Comparison of ENCODE assay signal across 2 cellular contexts in the genomic region with DNA sequence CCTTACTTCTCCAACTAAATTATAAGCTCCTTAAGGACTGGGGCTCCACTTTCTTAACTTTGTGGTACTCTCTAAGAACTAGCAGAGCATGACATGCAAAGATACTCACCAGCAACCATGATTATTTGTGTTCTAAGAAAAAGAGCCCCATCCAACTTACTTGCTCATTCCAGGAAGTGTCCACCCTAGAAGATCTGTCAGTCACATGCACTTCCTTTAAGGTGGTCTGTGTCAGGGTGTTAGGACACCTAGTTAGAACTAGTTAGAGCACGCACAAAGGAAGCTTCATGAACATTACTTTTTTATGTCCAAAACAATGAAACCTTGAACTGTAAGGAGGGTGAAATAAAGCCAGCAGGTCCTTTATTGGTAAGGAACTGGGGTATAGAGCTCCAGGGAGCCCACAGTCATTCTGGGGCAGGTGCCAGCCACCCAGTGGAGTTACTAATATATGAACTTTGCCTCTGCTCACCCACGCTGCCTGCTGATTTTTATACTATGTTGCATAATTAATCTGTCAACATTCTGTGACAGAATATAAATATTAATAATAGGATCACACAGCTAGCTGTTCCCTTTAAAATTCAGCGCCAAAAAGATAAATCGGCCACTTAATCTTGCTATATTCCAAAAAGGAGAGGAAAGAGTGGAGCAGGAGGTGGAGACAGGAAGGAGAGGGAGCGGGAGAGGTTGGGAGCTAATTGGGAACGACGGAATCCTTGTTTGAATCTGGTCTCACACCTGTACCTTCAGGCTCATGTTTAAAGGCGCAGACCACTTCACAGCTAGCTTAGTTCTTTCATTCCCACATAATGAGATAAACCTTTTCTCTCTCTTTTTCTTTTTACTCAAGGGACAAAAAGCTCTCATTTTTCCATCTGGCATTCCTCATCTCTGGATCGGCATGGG.
TF ChIP-seq lines count a peak whose summit lies in the region.

No MANE protein-coding gene starts in this region.

TF ChIP-seq in liver, 16 proteins besides CTCF, POLR2A, EP300 and RAD21:
- TF ChIP-seq EGR1 (IDR thresholded peaks at IDR 0.05; ENCODE audit: low read depth in 2 of 2) (peak in 1 of 2 donors; percentile 59), HNF4G (IDR thresholded peaks at IDR 0.05) (no peak), HNF4A (conservative IDR thresholded peaks at IDR 0.05) (peak; percentile 38 to 80), JUND (IDR thresholded peaks at IDR 0.05) (peak in 1 of 2 donors; percentile 9), RXRA (IDR thresholded peaks at IDR 0.05) (peak in 1 of 2 donors; percentile 57)
- TF ChIP-seq, protein P1, sequence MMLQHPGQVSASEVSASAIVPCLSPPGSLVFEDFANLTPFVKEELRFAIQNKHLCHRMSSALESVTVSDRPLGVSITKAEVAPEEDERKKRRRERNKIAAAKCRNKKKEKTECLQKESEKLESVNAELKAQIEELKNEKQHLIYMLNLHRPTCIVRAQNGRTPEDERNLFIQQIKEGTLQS (IDR thresholded peaks at IDR 0.05), result no peak
- TF ChIP-seq, protein P2, sequence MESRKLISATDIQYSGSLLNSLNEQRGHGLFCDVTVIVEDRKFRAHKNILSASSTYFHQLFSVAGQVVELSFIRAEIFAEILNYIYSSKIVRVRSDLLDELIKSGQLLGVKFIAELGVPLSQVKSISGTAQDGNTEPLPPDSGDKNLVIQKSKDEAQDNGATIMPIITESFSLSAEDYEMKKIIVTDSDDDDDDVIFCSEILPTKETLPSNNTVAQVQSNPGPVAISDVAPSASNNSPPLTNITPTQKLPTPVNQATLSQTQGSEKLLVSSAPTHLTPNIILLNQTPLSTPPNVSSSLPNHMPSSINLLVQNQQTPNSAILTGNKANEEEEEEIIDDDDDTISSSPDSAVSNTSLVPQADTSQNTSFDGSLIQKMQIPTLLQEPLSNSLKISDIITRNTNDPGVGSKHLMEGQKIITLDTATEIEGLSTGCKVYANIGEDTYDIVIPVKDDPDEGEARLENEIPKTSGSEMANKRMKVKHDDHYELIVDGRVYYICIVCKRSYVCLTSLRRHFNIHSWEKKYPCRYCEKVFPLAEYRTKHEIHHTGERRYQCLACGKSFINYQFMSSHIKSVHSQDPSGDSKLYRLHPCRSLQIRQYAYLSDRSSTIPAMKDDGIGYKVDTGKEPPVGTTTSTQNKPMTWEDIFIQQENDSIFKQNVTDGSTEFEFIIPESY (IDR thresholded peaks at IDR 0.05), result no peak

TF ChIP-seq in HepG2, 621 proteins besides CTCF, POLR2A, EP300 and RAD21:
- no peak for TF ChIP-seq ZNF12 (CRISPR knock-in tag; IDR thresholded peaks at IDR 0.05)
- TF ChIP-seq ZMAT3 (CRISPR knock-in tag; conservative IDR thresholded peaks at IDR 0.05), result no peak
- TF ChIP-seq, protein P3, sequence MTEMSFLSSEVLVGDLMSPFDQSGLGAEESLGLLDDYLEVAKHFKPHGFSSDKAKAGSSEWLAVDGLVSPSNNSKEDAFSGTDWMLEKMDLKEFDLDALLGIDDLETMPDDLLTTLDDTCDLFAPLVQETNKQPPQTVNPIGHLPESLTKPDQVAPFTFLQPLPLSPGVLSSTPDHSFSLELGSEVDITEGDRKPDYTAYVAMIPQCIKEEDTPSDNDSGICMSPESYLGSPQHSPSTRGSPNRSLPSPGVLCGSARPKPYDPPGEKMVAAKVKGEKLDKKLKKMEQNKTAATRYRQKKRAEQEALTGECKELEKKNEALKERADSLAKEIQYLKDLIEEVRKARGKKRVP (CRISPR knock-in tag; IDR thresholded peaks at IDR 0.05), result no peak
- TF ChIP-seq ZNF569 (CRISPR knock-in tag; IDR thresholded peaks at IDR 0.05; ENCODE audit: borderline replicate concordance), result no peak
- no peak for TF ChIP-seq FOXA3 (CRISPR knock-in tag; IDR thresholded peaks at IDR 0.05)
- TF ChIP-seq, protein P4, sequence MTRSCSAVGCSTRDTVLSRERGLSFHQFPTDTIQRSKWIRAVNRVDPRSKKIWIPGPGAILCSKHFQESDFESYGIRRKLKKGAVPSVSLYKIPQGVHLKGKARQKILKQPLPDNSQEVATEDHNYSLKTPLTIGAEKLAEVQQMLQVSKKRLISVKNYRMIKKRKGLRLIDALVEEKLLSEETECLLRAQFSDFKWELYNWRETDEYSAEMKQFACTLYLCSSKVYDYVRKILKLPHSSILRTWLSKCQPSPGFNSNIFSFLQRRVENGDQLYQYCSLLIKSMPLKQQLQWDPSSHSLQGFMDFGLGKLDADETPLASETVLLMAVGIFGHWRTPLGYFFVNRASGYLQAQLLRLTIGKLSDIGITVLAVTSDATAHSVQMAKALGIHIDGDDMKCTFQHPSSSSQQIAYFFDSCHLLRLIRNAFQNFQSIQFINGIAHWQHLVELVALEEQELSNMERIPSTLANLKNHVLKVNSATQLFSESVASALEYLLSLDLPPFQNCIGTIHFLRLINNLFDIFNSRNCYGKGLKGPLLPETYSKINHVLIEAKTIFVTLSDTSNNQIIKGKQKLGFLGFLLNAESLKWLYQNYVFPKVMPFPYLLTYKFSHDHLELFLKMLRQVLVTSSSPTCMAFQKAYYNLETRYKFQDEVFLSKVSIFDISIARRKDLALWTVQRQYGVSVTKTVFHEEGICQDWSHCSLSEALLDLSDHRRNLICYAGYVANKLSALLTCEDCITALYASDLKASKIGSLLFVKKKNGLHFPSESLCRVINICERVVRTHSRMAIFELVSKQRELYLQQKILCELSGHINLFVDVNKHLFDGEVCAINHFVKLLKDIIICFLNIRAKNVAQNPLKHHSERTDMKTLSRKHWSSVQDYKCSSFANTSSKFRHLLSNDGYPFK (CRISPR knock-in tag; IDR thresholded peaks at IDR 0.05; ENCODE audit: borderline replicate concordance), result no peak
- TF ChIP-seq ZNF572 (CRISPR knock-in tag; IDR thresholded peaks at IDR 0.05), result no peak
- TF ChIP-seq PCBP1 (IDR thresholded peaks at IDR 0.05; ENCODE audit: borderline replicate concordance, low read depth, low read length), result no peak
- TF ChIP-seq, protein P5, sequence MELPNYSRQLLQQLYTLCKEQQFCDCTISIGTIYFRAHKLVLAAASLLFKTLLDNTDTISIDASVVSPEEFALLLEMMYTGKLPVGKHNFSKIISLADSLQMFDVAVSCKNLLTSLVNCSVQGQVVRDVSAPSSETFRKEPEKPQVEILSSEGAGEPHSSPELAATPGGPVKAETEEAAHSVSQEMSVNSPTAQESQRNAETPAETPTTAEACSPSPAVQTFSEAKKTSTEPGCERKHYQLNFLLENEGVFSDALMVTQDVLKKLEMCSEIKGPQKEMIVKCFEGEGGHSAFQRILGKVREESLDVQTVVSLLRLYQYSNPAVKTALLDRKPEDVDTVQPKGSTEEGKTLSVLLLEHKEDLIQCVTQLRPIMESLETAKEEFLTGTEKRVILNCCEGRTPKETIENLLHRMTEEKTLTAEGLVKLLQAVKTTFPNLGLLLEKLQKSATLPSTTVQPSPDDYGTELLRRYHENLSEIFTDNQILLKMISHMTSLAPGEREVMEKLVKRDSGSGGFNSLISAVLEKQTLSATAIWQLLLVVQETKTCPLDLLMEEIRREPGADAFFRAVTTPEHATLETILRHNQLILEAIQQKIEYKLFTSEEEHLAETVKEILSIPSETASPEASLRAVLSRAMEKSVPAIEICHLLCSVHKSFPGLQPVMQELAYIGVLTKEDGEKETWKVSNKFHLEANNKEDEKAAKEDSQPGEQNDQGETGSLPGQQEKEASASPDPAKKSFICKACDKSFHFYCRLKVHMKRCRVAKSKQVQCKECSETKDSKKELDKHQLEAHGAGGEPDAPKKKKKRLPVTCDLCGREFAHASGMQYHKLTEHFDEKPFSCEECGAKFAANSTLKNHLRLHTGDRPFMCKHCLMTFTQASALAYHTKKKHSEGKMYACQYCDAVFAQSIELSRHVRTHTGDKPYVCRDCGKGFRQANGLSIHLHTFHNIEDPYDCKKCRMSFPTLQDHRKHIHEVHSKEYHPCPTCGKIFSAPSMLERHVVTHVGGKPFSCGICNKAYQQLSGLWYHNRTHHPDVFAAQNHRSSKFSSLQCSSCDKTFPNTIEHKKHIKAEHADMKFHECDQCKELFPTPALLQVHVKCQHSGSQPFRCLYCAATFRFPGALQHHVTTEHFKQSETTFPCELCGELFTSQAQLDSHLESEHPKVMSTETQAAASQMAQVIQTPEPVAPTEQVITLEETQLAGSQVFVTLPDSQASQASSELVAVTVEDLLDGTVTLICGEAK (IDR thresholded peaks at IDR 0.05), result no peak
- TF ChIP-seq, protein P5 (CRISPR knock-in tag; IDR thresholded peaks at IDR 0.05), result no peak
- TF ChIP-seq SIX1 (CRISPR knock-in tag; IDR thresholded peaks at IDR 0.05; ENCODE audit: borderline replicate concordance), result no peak
- TF ChIP-seq SALL1 (CRISPR knock-in tag; IDR thresholded peaks at IDR 0.05), result no peak
- TF ChIP-seq KLF13 (CRISPR knock-in tag; IDR thresholded peaks at IDR 0.05), result no peak
- no peak for TF ChIP-seq NR3C1 (CRISPR knock-in tag; IDR thresholded peaks at IDR 0.05)
- no peak for TF ChIP-seq RAD51 (IDR thresholded peaks at IDR 0.05; ENCODE audit: borderline replicate concordance)
- TF ChIP-seq ZNF235 (CRISPR knock-in tag; IDR thresholded peaks at IDR 0.05; ENCODE audit: borderline replicate concordance), result no peak
- TF ChIP-seq KDM1A (CRISPR knock-in tag; IDR thresholded peaks at IDR 0.05), result no peak
